25 cellular contexts compared by ENCODE assay signal in genomic region chr5:20466507-20466906, GRCh38.
"Had no signal": no experiment of that assay in that cellular context is flagged by ENCODE, and none has a peak within 500 bp of the region (broad histone marks: within the 10 kb centered on the region; RNA-seq: fewer than 3 reads in every experiment).

No MANE protein-coding gene starts in this region.

- H3K27ac Mint-ChIP-seq: immature natural killer cell, memory B cell had no signal

- H3K4me3 ChIP-seq: coronary artery, dorsolateral prefrontal cortex, esophagus muscularis mucosa, gastroesophageal sphincter, hepatocyte, left lung, lung had no signal

- DNase-seq: dermis blood vessel endothelial cell; dorsolateral prefrontal cortex; effector CD4-positive, alpha-beta T cell; effector memory CD4-positive, alpha-beta T cell; foreskin keratinocyte; head of caudate nucleus; hypothalamus; immature natural killer cell; left cardiac atrium; left lung; left ventricle myocardium superior; mammary epithelial cell; mesendoderm; midbrain had no signal

- H2AFZ ChIP-seq: hepatocyte had no signal

- H3K27me3 ChIP-seq: dorsolateral prefrontal cortex, esophagus muscularis mucosa, foreskin keratinocyte, gastroesophageal sphincter, hepatocyte, left lung had no signal

- H3K36me3 Mint-ChIP-seq: immature natural killer cell, memory B cell had no signal

- H3K27me3 Mint-ChIP-seq: memory B cell had no signal

- H3K9me3 ChIP-seq: esophagus muscularis mucosa, gastroesophageal sphincter, left lung had no signal

- H3K4me1 ChIP-seq: esophagus muscularis mucosa, foreskin keratinocyte, gastroesophageal sphincter, left lung had no signal

- ATAC-seq: foreskin keratinocyte, gastroesophageal sphincter, left cardiac atrium, left lung, left ventricle myocardium superior had no signal

- H3K4me1 Mint-ChIP-seq: immature natural killer cell, memory B cell had no signal

- H3K4me3 Mint-ChIP-seq: immature natural killer cell, memory B cell had no signal

- H3K36me3 ChIP-seq: esophagus muscularis mucosa, gastroesophageal sphincter, left lung had no signal

- FAIRE-seq: colon, endothelial cell of umbilical vein, frontal cortex, islet of Langerhans, keratinocyte had no signal

- H3K4me2 ChIP-seq: hepatocyte had no signal

- H3K27ac ChIP-seq: coronary artery, dorsolateral prefrontal cortex, esophagus muscularis mucosa, foreskin keratinocyte, gastroesophageal sphincter, hepatocyte, left lung had no signal

- H3K79me2 ChIP-seq: hepatocyte had no signal

- H3K9me3 Mint-ChIP-seq: memory B cell had no signal
